In genomic region chrX:30308263-30309138, GRCh38 we compare ENCODE assay signal across 9 cellular contexts.
A peak's percentile ranks its signal among the peaks of the same experiment; 100 is the strongest.
DNase-seq lines count a peak whose midpoint lies in the region; ATAC-seq and TF ChIP-seq lines count a peak whose summit lies in the region.
"Had no signal": no experiment of that assay in that cellular context is flagged by ENCODE, and none has a peak within 500 bp of the region (broad histone marks: within the 10 kb centered on the region; RNA-seq: fewer than 3 reads in every experiment).

No MANE protein-coding gene starts in this region.

- no peak for ATAC-seq in HG03469 (IDR thresholded peaks at IDR 0.05; ENCODE audit: unreplicated experiment)
- ATAC-seq in GM21576 (IDR thresholded peaks at IDR 0.05; ENCODE audit: unreplicated experiment): no peak

- DNase-seq in AG04449 (ENCODE audit: low read depth, low spot score) (no peak), GM20000 (ENCODE audit: low spot score) (peak; percentile 11), iPS-NIHi11 (ENCODE audit: low spot score) (peak; percentile 18), NOMO-1 treated with dmso at 0.1 percent for 144 hours (lab: John Stamatoyannopoulos, UW; ENCODE audit: unreplicated experiment) (no peak)
- no peak for DNase-seq in activated CD4-positive, CD25-positive, alpha-beta regulatory T cell treated with anti-CD3 and anti-CD28 coated beads, Interleukin-2, amount 50 U/mL, for 72 hours
- DNase-seq: NCI-H1436 had no signal

- H3K27ac ChIP-seq in VCaP: peak overlapping the region; percentile 32; the same call in 1 of the 2 replicates

- no peak for TF ChIP-seq CTCF in AG04449 (IDR thresholded peaks at IDR 0.05; ENCODE audit: insufficient read depth, low read length, missing control alignments)
- no peak for TF ChIP-seq CTCF in GM20000 (IDR thresholded peaks at IDR 0.05; ENCODE audit: extremely low read depth, missing control alignments)
- TF ChIP-seq CTCF in VCaP (conservative IDR thresholded peaks at IDR 0.05): no peak

- CTCF ChIA-PET in AG04449 (lab: Yijun Ruan, JAX): no interaction called here

- H3K4me3 ChIP-seq in AG04449 (ENCODE audit: low read depth, low read length): peak overlapping the region; percentile 9; the same call in 1 of the 2 replicates

- POLR2A ChIA-PET in AG04449 (lab: Yijun Ruan, JAX): no interaction called here

Comparison
In these comparisons a context has a peak if more than half of its experiments do, and no peak if none do; other contexts are left out.
1. DNase-seq: peak in GM20000 (single experiment) and iPS-NIHi11 (single experiment); none in AG04449 (single experiment), NOMO-1 treated with dmso at 0.1 percent for 144 hours (single experiment) and activated CD4-positive, CD25-positive, alpha-beta regulatory T cell treated with anti-CD3 and anti-CD28 coated beads, Interleukin-2, amount 50 U/mL, for 72 hours (single experiment).